11 cellular contexts compared by ENCODE assay signal in the genomic region with DNA sequence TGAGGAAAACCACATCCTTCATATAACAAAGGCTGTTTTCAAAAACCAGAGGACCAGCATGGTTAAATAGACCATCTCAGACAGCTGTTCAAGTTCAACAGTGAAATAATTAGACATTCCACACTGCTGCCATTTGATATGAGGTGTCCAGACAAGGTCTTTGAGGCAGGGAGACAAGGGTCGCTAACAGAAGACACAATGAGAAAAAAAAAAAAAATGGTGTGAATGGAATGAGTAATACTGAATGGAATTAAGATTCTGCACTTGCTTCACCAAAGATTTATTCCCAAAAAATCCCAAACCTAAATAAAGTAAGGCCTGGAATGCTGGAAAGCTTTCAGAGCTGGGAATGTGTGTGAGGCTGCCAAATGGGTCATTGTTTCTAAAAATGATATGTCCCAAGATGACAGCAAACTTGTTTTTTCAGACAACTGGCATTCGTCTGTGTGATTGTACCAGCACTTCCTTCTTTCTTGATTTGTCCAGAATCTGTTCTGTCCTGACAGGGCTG.
DNase-seq lines count a peak whose midpoint lies in the region; ATAC-seq and TF ChIP-seq lines count a peak whose summit lies in the region.
"Had no signal": no experiment of that assay in that cellular context is flagged by ENCODE, and none has a peak within 500 bp of the region (broad histone marks: within the 10 kb centered on the region; RNA-seq: fewer than 3 reads in every experiment).

No MANE protein-coding gene starts in this region.

- CTCF ChIA-PET in AG04449 (lab: Yijun Ruan, JAX), result interaction anchor here (1.6 kb wide), 1 partner anchor 268 kb away, joined by 3 read pairs; no protein-coding TSS in a partner anchor

- H3K4me3 ChIP-seq in AG04449 (ENCODE audit: low read depth, low read length), result no peak overlapping the region
- no peak overlapping the region for H3K4me3 ChIP-seq in gastroesophageal sphincter
- H3K4me3 ChIP-seq: tibial nerve had no signal

- POLR2A ChIA-PET in AG04449 (lab: Yijun Ruan, JAX), result no interaction called here

- ATAC-seq in gastroesophageal sphincter (peak; percentile 68), GM19023 (IDR thresholded peaks at IDR 0.05; ENCODE audit: unreplicated experiment) (no peak)

- H3K9me3 ChIP-seq in gastroesophageal sphincter, result no peaks in the 10 kb centered on the region
- H3K9me3 ChIP-seq: tibial nerve had no signal

- H3K4me1 ChIP-seq in gastroesophageal sphincter, result peaks cover 2 to 25% (median 3%) of the 10 kb centered on the region in 3 donors

- no peaks in the 10 kb centered on the region for H3K36me3 ChIP-seq in gastroesophageal sphincter
- H3K36me3 ChIP-seq: tibial nerve had no signal

- in situ Hi-C loops in G401 (cut with HindIII; ENCODE audit: low sequenced_read_pairs), result no loop called here

- 0% methylated on average over 2 of the region's 2 CpGs for WGBS in gastroesophageal sphincter (ENCODE audit: low coverage in 1 of 2), 2 donors

- TF ChIP-seq EP300 in gastroesophageal sphincter (IDR thresholded peaks at IDR 0.05), result no peak

- no peak for TF ChIP-seq POLR2A in gastroesophageal sphincter (IDR thresholded peaks at IDR 0.05)

- TF ChIP-seq CTCF in AG04449 (IDR thresholded peaks at IDR 0.05; ENCODE audit: insufficient read depth, low read length, missing control alignments) (no peak), gastroesophageal sphincter (IDR thresholded peaks at IDR 0.05) (no peak)

- DNase-seq in AG04449 (ENCODE audit: low read depth, low spot score), result peak; percentile 24
- DNase-seq in G401 (ENCODE audit: low spot score), result peak; percentile 8
- DNase-seq in RPMI7951 (ENCODE audit: low read depth), result peak; percentile 75
- no peak for DNase-seq in iPS-NIHi7 (ENCODE audit: extremely low spot score)
- DNase-seq in AML-193 (lab: John Stamatoyannopoulos, UW), result no peak
- DNase-seq in NCI-H2227 (lab: John Stamatoyannopoulos, UW; ENCODE audit: unreplicated experiment), result no peak
- DNase-seq: activated T-cell treated with anti-CD3 and anti-CD28 coated beads, Interleukin-2, amount 50 U/mL, for 48 hours; DMS53 had no signal

- no peak overlapping the region for H3K27ac ChIP-seq in gastroesophageal sphincter
- H3K27ac ChIP-seq: tibial nerve had no signal

- no peaks in the 10 kb centered on the region for H3K27me3 ChIP-seq in gastroesophageal sphincter
- H3K27me3 ChIP-seq: tibial nerve had no signal

Comparison
In these comparisons a context has a peak if more than half of its experiments do, and no peak if none do; other contexts are left out.
1. DNase-seq: peak in AG04449 (single experiment), G401 (single experiment) and RPMI7951 (single experiment); none in iPS-NIHi7 (single experiment), AML-193 (0 of 2) and NCI-H2227 (single experiment).